In genomic region chr22:27867958-27868737, GRCh38 we compare ENCODE assay signal across 11 cellular contexts. TPM values are rescaled to one million over a fixed set of nuclear protein-coding genes. Genes with fewer than 3 reads are reported as not detected.
DNase-seq lines count a peak whose midpoint lies in the region; ATAC-seq and TF ChIP-seq lines count a peak whose summit lies in the region.
"Had no signal": no experiment of that assay in that cellular context is flagged by ENCODE, and none has a peak within 500 bp of the region (broad histone marks: within the 10 kb centered on the region; RNA-seq: fewer than 3 reads in every experiment).

No MANE protein-coding gene starts in this region.

- H3K4me2 ChIP-seq in GM23338, result no peak overlapping the region

- 61 to 67% methylated on average over 5 of the region's 5 CpGs for WGBS in lower leg skin, 2 donors
- 79% methylated on average over 5 of the region's 5 CpGs for WGBS in upper lobe of left lung, 2 donors

- TF ChIP-seq EP300 in upper lobe of left lung (IDR thresholded peaks at IDR 0.05), result no peak

- no peaks in the 10 kb centered on the region; the same call in 1 of the 2 replicates for H3K79me2 ChIP-seq in GM23338 (replicated peaks; ENCODE audit: insufficient read depth)

- TF ChIP-seq CTCF in GM23338 (conservative IDR thresholded peaks at IDR 0.05; ENCODE audit: low read depth in 2 of 2), result 0 out of 4 replicates have a peak, but pooled peaks of 1 of the 2 experiments have one; percentile 8
- TF ChIP-seq CTCF in WTC11 (IDR thresholded peaks at IDR 0.05), result no peak
- TF ChIP-seq CTCF in fibroblast of villous mesenchyme (IDR thresholded peaks at IDR 0.05; ENCODE audit: insufficient read depth, low read depth, low read length), result no peak
- no peak for TF ChIP-seq CTCF in lower leg skin (IDR thresholded peaks at IDR 0.05)
- no peak for TF ChIP-seq CTCF in upper lobe of left lung (IDR thresholded peaks at IDR 0.05)

- H3K27ac Mint-ChIP-seq in GM23338 (peak overlapping the region; percentile 8; the same call in 1 of the 2 replicates), WTC11 (peak overlapping the region; percentile 72)

- POLR2A ChIA-PET in WTC11 (lab: Charles Lee), result interaction anchor here (0.6 kb wide), 1 partner anchor 39 kb away, joined by 7 read pairs; no protein-coding TSS in a partner anchor

- no peaks in the 10 kb centered on the region for H3K4me1 ChIP-seq in GM23338 (ENCODE audit: insufficient read depth)
- peaks cover 15 to 18% (median 17%) of the 10 kb centered on the region in 3 donors for H3K4me1 ChIP-seq in skeletal muscle tissue (ENCODE audit: control insufficient read depth in 3 of 3, insufficient read depth in 3 of 3, low read length in 3 of 3)
- peaks cover 19 to 35% (median 28%) of the 10 kb centered on the region in 4 donors for H3K4me1 ChIP-seq in upper lobe of left lung

- TF ChIP-seq POLR2A in lower leg skin (IDR thresholded peaks at IDR 0.05), result no peak
- TF ChIP-seq POLR2A in upper lobe of left lung (IDR thresholded peaks at IDR 0.05), result no peak

- H3K27me3 Mint-ChIP-seq in GM23338 (ENCODE audit: insufficient read depth, low read depth, poor library complexity) (no peaks in the 10 kb centered on the region), WTC11 (ENCODE audit: low read depth) (no peaks in the 10 kb centered on the region)

- H3K36me3 ChIP-seq in GM23338 (ENCODE audit: insufficient read depth) (peaks cover 18% of the 10 kb centered on the region; the same call in 1 of the 2 replicates), skeletal muscle tissue (ENCODE audit: control insufficient read depth in 3 of 3, insufficient read depth in 3 of 3, low read length in 3 of 3) (peaks cover 3 to 15% (median 7%) of the 10 kb centered on the region in 3 donors), upper lobe of left lung (peaks cover 4 to 30% (median 17%) of the 10 kb centered on the region in 4 donors)

- no peak overlapping the region for H3K9ac ChIP-seq in skeletal muscle tissue (ENCODE audit: low read depth in 1 of 3, low read length in 3 of 3)

- H3K4me3 Mint-ChIP-seq in GM23338, result no peak overlapping the region
- H3K4me3 Mint-ChIP-seq in WTC11, result no peak overlapping the region

- H3K27me3 ChIP-seq in GM23338 (ENCODE audit: insufficient read depth), result no peaks in the 10 kb centered on the region
- H3K27me3 ChIP-seq in skeletal muscle tissue (ENCODE audit: control insufficient read depth in 3 of 3, insufficient read depth in 3 of 3, low read length in 3 of 3), result no peaks in the 10 kb centered on the region
- no peaks in the 10 kb centered on the region for H3K27me3 ChIP-seq in upper lobe of left lung

- CTCF ChIA-PET in WTC11 (lab: Charles Lee), result interaction anchor here (0.7 to 0.9 kb wide), 3 partner anchors 11 to 339 kb away, joined by 3 to 4 read pairs (median 3); no protein-coding TSS in a partner anchor

- H3F3A ChIP-seq in GM23338 (replicated peaks; ENCODE audit: low read depth), result no peaks in the 10 kb centered on the region

- H2AFZ ChIP-seq in GM23338, result no peak overlapping the region

- ATAC-seq in GM23338 (no peak), WTC11 (no peak), HG02870 (IDR thresholded peaks at IDR 0.05; ENCODE audit: unreplicated experiment) (no peak), GM21526 (IDR thresholded peaks at IDR 0.05; ENCODE audit: low FRiP score, unreplicated experiment) (no peak), upper lobe of left lung (ENCODE audit: low FRiP score in 2 of 2) (no peak)
- ATAC-seq: Panc1 had no signal

- H4K20me1 ChIP-seq in GM23338 (replicated peaks; ENCODE audit: insufficient read depth), result no peaks in the 10 kb centered on the region; the same call in 1 of the 2 replicates

- H3K4me3 ChIP-seq in GM23338 (no peak overlapping the region), fibroblast of villous mesenchyme (ENCODE audit: low read depth, low read length) (peak overlapping the region; percentile 38), skeletal muscle tissue (ENCODE audit: low read length in 3 of 3) (no peak overlapping the region), lower leg skin (ENCODE audit: low read depth, poor library complexity, severe bottlenecking) (no peak overlapping the region), upper lobe of left lung (no peak overlapping the region)

- H3K9me3 ChIP-seq in skeletal muscle tissue (ENCODE audit: control insufficient read depth in 3 of 3, low read length in 3 of 3), result no peaks in the 10 kb centered on the region
- H3K9me3 ChIP-seq in upper lobe of left lung, result no peaks in the 10 kb centered on the region

- peaks cover 12% of the 10 kb centered on the region; the same call in 2 of the 3 replicates for H3K4me1 Mint-ChIP-seq in GM23338
- H3K4me1 Mint-ChIP-seq in WTC11, result peaks cover 30% of the 10 kb centered on the region

- DNase-seq in GM23338 (ENCODE audit: low spot score) (no peak), WTC11 (ENCODE audit: low spot score) (no peak), fibroblast of villous mesenchyme (ENCODE audit: low read depth) (peak; percentile 54), lower leg skin (ENCODE audit: low spot score in 2 of 2) (no peak), upper lobe of left lung (no peak)
- DNase-seq: activated CD4-positive, CD25-positive, alpha-beta regulatory T cell treated with anti-CD3 and anti-CD28 coated beads, Interleukin-2, amount 50 U/mL, for 72 hours; NCI-H187 treated with DMSO at 0.1 percent for 48 hours had no signal

- H3K36me3 Mint-ChIP-seq in GM23338 (ENCODE audit: low read depth), result peaks cover 21% of the 10 kb centered on the region; the same call in 2 of the 3 replicates
- peaks cover 16% of the 10 kb centered on the region for H3K36me3 Mint-ChIP-seq in WTC11

- H3K27ac ChIP-seq in GM23338 (ENCODE audit: low read depth), result 0 out of 2 replicates have a peak overlapping the region, but pooled peaks have one; percentile 28
- H3K27ac ChIP-seq in skeletal muscle tissue (ENCODE audit: low read depth, low read length), result peak overlapping the region; percentile 51
- peak overlapping the region in 2 of 4 donors; percentile 48 to 63 for H3K27ac ChIP-seq in upper lobe of left lung

- H3K9me2 ChIP-seq in GM23338 (ENCODE audit: insufficient read depth), result no peaks in the 10 kb centered on the region

- intact Hi-C loops in lower leg skin (cut with DNase I; ENCODE audit: low total_unique reads), result no loop called here

- H3K9me3 Mint-ChIP-seq in GM23338 (no peaks in the 10 kb centered on the region), WTC11 (no peaks in the 10 kb centered on the region)

TF ChIP-seq in GM23338, 12 proteins besides CTCF, POLR2A, EP300 and RAD21 (continues in another document):
- no peak for TF ChIP-seq STAT1 (IDR thresholded peaks at IDR 0.05; ENCODE audit: unreplicated experiment)
- TF ChIP-seq, protein P1, sequence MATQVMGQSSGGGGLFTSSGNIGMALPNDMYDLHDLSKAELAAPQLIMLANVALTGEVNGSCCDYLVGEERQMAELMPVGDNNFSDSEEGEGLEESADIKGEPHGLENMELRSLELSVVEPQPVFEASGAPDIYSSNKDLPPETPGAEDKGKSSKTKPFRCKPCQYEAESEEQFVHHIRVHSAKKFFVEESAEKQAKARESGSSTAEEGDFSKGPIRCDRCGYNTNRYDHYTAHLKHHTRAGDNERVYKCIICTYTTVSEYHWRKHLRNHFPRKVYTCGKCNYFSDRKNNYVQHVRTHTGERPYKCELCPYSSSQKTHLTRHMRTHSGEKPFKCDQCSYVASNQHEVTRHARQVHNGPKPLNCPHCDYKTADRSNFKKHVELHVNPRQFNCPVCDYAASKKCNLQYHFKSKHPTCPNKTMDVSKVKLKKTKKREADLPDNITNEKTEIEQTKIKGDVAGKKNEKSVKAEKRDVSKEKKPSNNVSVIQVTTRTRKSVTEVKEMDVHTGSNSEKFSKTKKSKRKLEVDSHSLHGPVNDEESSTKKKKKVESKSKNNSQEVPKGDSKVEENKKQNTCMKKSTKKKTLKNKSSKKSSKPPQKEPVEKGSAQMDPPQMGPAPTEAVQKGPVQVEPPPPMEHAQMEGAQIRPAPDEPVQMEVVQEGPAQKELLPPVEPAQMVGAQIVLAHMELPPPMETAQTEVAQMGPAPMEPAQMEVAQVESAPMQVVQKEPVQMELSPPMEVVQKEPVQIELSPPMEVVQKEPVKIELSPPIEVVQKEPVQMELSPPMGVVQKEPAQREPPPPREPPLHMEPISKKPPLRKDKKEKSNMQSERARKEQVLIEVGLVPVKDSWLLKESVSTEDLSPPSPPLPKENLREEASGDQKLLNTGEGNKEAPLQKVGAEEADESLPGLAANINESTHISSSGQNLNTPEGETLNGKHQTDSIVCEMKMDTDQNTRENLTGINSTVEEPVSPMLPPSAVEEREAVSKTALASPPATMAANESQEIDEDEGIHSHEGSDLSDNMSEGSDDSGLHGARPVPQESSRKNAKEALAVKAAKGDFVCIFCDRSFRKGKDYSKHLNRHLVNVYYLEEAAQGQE (IDR thresholded peaks at IDR 0.05; ENCODE audit: unreplicated experiment), result no peak

TF ChIP-seq in WTC11, 78 proteins besides CTCF, POLR2A, EP300 and RAD21 (continues in another document):
- TF ChIP-seq E2F4 (CRISPR knock-in tag; IDR thresholded peaks at IDR 0.05; ENCODE audit: borderline replicate concordance, low read depth), result no peak
- TF ChIP-seq, protein P2, sequence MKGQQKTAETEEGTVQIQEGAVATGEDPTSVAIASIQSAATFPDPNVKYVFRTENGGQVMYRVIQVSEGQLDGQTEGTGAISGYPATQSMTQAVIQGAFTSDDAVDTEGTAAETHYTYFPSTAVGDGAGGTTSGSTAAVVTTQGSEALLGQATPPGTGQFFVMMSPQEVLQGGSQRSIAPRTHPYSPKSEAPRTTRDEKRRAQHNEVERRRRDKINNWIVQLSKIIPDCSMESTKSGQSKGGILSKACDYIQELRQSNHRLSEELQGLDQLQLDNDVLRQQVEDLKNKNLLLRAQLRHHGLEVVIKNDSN (CRISPR knock-in tag; IDR thresholded peaks at IDR 0.05), result no peak
- no peak for TF ChIP-seq ZBTB21 (CRISPR knock-in tag; IDR thresholded peaks at IDR 0.05; ENCODE audit: borderline replicate concordance)

RNA-seq across cellular contexts. Expression of gene PITPNB, which starts 50.9 kb away (rescaled TPM):
- total RNA-seq in GM23338 (2014; rRNA removed; shearing (Covaris generic)), result 56.0 and 56.7 TPM in 2 replicates
- 39.2 and 50.9 TPM in 2 replicates for polyA plus RNA-seq in GM23338 (2016; fragmentation: Nextera tagmentation; extraction: Ambion mirVana)
- total RNA-seq in WTC11 (2021) (70.7 to 76.2 TPM (median 71.7 TPM) in 3 replicates), fibroblast of villous mesenchyme (23.2 and 29.4 TPM in 2 replicates), skeletal muscle tissue (36.5 TPM), lower leg skin (10 to 100 TPM; 22.1 to 36.5 (median 29.7) TPM), upper lobe of left lung (10 to 100 TPM; 26.6 to 65.9 (median 41.0) TPM)
